In genomic region chr6:20401403-20402180, GRCh38 we compare ENCODE assay signal across 1 cellular context.
TF ChIP-seq lines count a peak whose summit lies in the region.

E2F3 (plus strand) TSS chr6:20401879; CDS start chr6:20402233, 354 bp downstream.

TF ChIP-seq in HEK293, 187 proteins besides CTCF, POLR2A, EP300 and RAD21 (continued from another document and continues in another):
- TF ChIP-seq ZBTB10 (tag by site-specific recombination; IDR thresholded peaks at IDR 0.05) (no peak; the same call in 1 of the 2 replicates), ZNF76 (tag by site-specific recombination; IDR thresholded peaks at IDR 0.05; ENCODE audit: borderline replicate concordance, low read depth) (peak; percentile 84), GFI1B (tag by site-specific recombination; IDR thresholded peaks at IDR 0.05) (no peak), YY1 (tag by site-specific recombination; IDR thresholded peaks at IDR 0.05) (peak; percentile 85), ZEB2 (tag by site-specific recombination; IDR thresholded peaks at IDR 0.05) (peak; percentile 46; the same call in 1 of the 2 replicates), ZSCAN5A (tag by site-specific recombination; IDR thresholded peaks at IDR 0.05) (no peak), KLF8 (tag by site-specific recombination; IDR thresholded peaks at IDR 0.05) (peak; percentile 75), ZBTB6 (tag by site-specific recombination; IDR thresholded peaks at IDR 0.05) (no peak), ZNF114 (tag by site-specific recombination; IDR thresholded peaks at IDR 0.05) (no peak), ZNF138 (tag by site-specific recombination; IDR thresholded peaks at IDR 0.05; ENCODE audit: borderline replicate concordance) (no peak), ZNF391 (tag by site-specific recombination; IDR thresholded peaks at IDR 0.05; ENCODE audit: borderline replicate concordance, low read depth) (peak; percentile 58), ZNF658 (tag by site-specific recombination; IDR thresholded peaks at IDR 0.05) (no peak), KLF7 (tag by site-specific recombination; IDR thresholded peaks at IDR 0.05; ENCODE audit: borderline replicate concordance) (peak; percentile 61; the same call in 1 of the 2 replicates), ZNF623 (tag by site-specific recombination; IDR thresholded peaks at IDR 0.05) (no peak), ZNF510 (tag by site-specific recombination; IDR thresholded peaks at IDR 0.05; ENCODE audit: insufficient replicate concordance) (peak; percentile 16), PRDM10 (tag by site-specific recombination; IDR thresholded peaks at IDR 0.05) (no peak), ZNF664 (tag by site-specific recombination; IDR thresholded peaks at IDR 0.05) (no peak; the same call in 1 of the 2 replicates), AEBP2 (tag by site-specific recombination; IDR thresholded peaks at IDR 0.05; ENCODE audit: borderline replicate concordance) (no peak), ZNF530 (tag by site-specific recombination; IDR thresholded peaks at IDR 0.05; ENCODE audit: low read depth) (no peak), ZNF223 (tag by site-specific recombination; IDR thresholded peaks at IDR 0.05) (no peak), ZNF561 (tag by site-specific recombination; IDR thresholded peaks at IDR 0.05; ENCODE audit: borderline replicate concordance) (peak; percentile 52; the same call in 1 of the 2 replicates), ZSCAN4 (tag by site-specific recombination; IDR thresholded peaks at IDR 0.05) (no peak), ZNF830 (tag by site-specific recombination; IDR thresholded peaks at IDR 0.05; ENCODE audit: low read depth) (no peak), HOXA7 (CRISPR knock-in tag; IDR thresholded peaks at IDR 0.05; ENCODE audit: borderline replicate concordance) (peak; percentile 90; the same call in 1 of the 2 replicates), ZFP69B (tag by site-specific recombination; IDR thresholded peaks at IDR 0.05) (0 out of 2 replicates have a peak, but pooled peaks have one; percentile 23), KLF16 (tag by site-specific recombination; IDR thresholded peaks at IDR 0.05) (no peak), ZNF211 (tag by site-specific recombination; IDR thresholded peaks at IDR 0.05; ENCODE audit: low read depth) (no peak), KLF9 (tag by site-specific recombination; IDR thresholded peaks at IDR 0.05; ENCODE audit: low read depth) (peak; percentile 50), KLF10 (tag by site-specific recombination; IDR thresholded peaks at IDR 0.05) (peak; percentile 83), ZNF148 (tag by site-specific recombination; IDR thresholded peaks at IDR 0.05; ENCODE audit: borderline replicate concordance) (no peak), ZNF837 (tag by site-specific recombination; IDR thresholded peaks at IDR 0.05) (no peak), ZNF140 (tag by site-specific recombination; IDR thresholded peaks at IDR 0.05) (no peak), SETDB1 (IDR thresholded peaks at IDR 0.05; ENCODE audit: insufficient read length, low read length) (no peak), ZNF621 (tag by site-specific recombination; IDR thresholded peaks at IDR 0.05) (no peak), ZNF548 (tag by site-specific recombination; IDR thresholded peaks at IDR 0.05) (no peak), ZNF16 (tag by site-specific recombination; IDR thresholded peaks at IDR 0.05; ENCODE audit: low read depth) (no peak), ZNF157 (tag by site-specific recombination; IDR thresholded peaks at IDR 0.05) (no peak), ZNF639 (tag by site-specific recombination; IDR thresholded peaks at IDR 0.05) (0 out of 2 replicates have a peak, but pooled peaks have one; percentile 67), BCL11B (tag by site-specific recombination; IDR thresholded peaks at IDR 0.05; ENCODE audit: low read depth) (no peak), ZNF670 (tag by site-specific recombination; IDR thresholded peaks at IDR 0.05; ENCODE audit: low read depth) (no peak), ZNF501 (tag by site-specific recombination; IDR thresholded peaks at IDR 0.05) (peak; percentile 88), ZBTB20 (tag by site-specific recombination; IDR thresholded peaks at IDR 0.05) (no peak; the same call in 1 of the 2 replicates), GLI2 (tag by site-specific recombination; IDR thresholded peaks at IDR 0.05; ENCODE audit: borderline replicate concordance, low read depth) (no peak), PRDM4 (tag by site-specific recombination; IDR thresholded peaks at IDR 0.05) (no peak), ZNF184 (tag by site-specific recombination; IDR thresholded peaks at IDR 0.05) (peak; percentile 73), ZNF600 (tag by site-specific recombination; IDR thresholded peaks at IDR 0.05) (peak; percentile 37; the same call in 1 of the 2 replicates), ZNF426 (tag by site-specific recombination; IDR thresholded peaks at IDR 0.05) (no peak), ZNF544 (tag by site-specific recombination; IDR thresholded peaks at IDR 0.05) (no peak), HOXC10 (CRISPR knock-in tag; IDR thresholded peaks at IDR 0.05) (peak; percentile 100)
